Comparison of ENCODE assay signal across 8 cellular contexts in genomic region chr2:6826081-6826913, GRCh38. TPM values are rescaled to one million over a fixed set of nuclear protein-coding genes. Genes with fewer than 3 reads are reported as not detected.
DNase-seq lines count a peak whose midpoint lies in the region; ATAC-seq, FAIRE-seq and TF ChIP-seq lines count a peak whose summit lies in the region.

No MANE protein-coding gene starts in this region.

- H3K27me3 ChIP-seq in BLaER1 treated with 17β-estradiol and CSF1 and Interleukin-3, amounts not matched to agents 10 nM and 100 nM: no peaks in the 10 kb centered on the region
- no peaks in the 10 kb centered on the region for H3K27me3 ChIP-seq in small intestine (ENCODE audit: control insufficient read depth in 2 of 2, insufficient read depth in 2 of 2, low read length in 2 of 2)

- no peak overlapping the region for H3K9ac ChIP-seq in BLaER1 treated with 17β-estradiol and CSF1 and Interleukin-3, amounts not matched to agents 10 nM and 100 nM

- H3K36me3 ChIP-seq in BLaER1 treated with 17β-estradiol and CSF1 and Interleukin-3, amounts not matched to agents 10 nM and 100 nM: no peaks in the 10 kb centered on the region
- H3K36me3 ChIP-seq in small intestine (ENCODE audit: control insufficient read depth in 2 of 2, insufficient read depth in 2 of 2, low read length in 2 of 2): no peaks in the 10 kb centered on the region

- peak; percentile 36 for TF ChIP-seq CTCF in foreskin fibroblast (IDR thresholded peaks at IDR 0.05; ENCODE audit: low read depth, low read length)

- no peak overlapping the region for H3K27ac ChIP-seq in BLaER1 treated with 17β-estradiol and CSF1 and Interleukin-3, amounts not matched to agents 10 nM and 100 nM
- no peak overlapping the region for H3K27ac ChIP-seq in small intestine (ENCODE audit: low read depth in 1 of 2, low read length in 1 of 2)

- peak overlapping the region in 6 of 11 experiments; percentile 0 to 42 (median 24); a peak in 10 of 22 replicates for H3K4me2 ChIP-seq in BLaER1 treated with 17β-estradiol and CSF1 and Interleukin-3, amounts not matched to agents 10 nM and 100 nM

- ATAC-seq in GM18867 (IDR thresholded peaks at IDR 0.05; ENCODE audit: unreplicated experiment) (peak; percentile 86), HG03045 (IDR thresholded peaks at IDR 0.05; ENCODE audit: unreplicated experiment) (peak; percentile 84)

- no peaks in the 10 kb centered on the region for H4K20me1 ChIP-seq in BLaER1 treated with 17β-estradiol and CSF1 and Interleukin-3, amounts not matched to agents 10 nM and 100 nM

- peaks cover 20 to 55% (median 38%) of the 10 kb centered on the region in 10 experiments for H3K4me1 ChIP-seq in BLaER1 treated with 17β-estradiol and CSF1 and Interleukin-3, amounts not matched to agents 10 nM and 100 nM
- no peaks in the 10 kb centered on the region for H3K4me1 ChIP-seq in small intestine (ENCODE audit: control insufficient read depth in 2 of 2, insufficient read depth in 1 of 2, low read depth in 1 of 2, low read length in 1 of 2)

- peaks cover 7 to 14% (median 9%) of the 10 kb centered on the region in 11 experiments for H3K9me3 ChIP-seq in BLaER1 treated with 17β-estradiol and CSF1 and Interleukin-3, amounts not matched to agents 10 nM and 100 nM (replicated peaks in 1 of 11)
- no peaks in the 10 kb centered on the region for H3K9me3 ChIP-seq in small intestine (ENCODE audit: control insufficient read depth, low read depth)

- peak; percentile 10 for DNase-seq in NCI-H82 treated with DMSO at 0.1 percent for 48 hours (lab: John Stamatoyannopoulos, UW; ENCODE audit: unreplicated experiment)
- DNase-seq in activated CD8-positive, alpha-beta memory T cell treated with anti-CD3 and anti-CD28 coated beads, Interleukin-2, amount 50 U/mL, for 24 hours (ENCODE audit: extremely low read depth): peak; percentile 35
- DNase-seq in foreskin fibroblast: peak; percentile 56 to 57
- DNase-seq in small intestine: peak; percentile 59
- no peak for DNase-seq in AG20443 (ENCODE audit: low spot score)

- H3K4me3 ChIP-seq in BLaER1 treated with 17β-estradiol and CSF1 and Interleukin-3, amounts not matched to agents 10 nM and 100 nM: no peak overlapping the region
- H3K4me3 ChIP-seq in foreskin fibroblast (ENCODE audit: low read depth in 1 of 2, low read length in 2 of 2): no peak overlapping the region
- no peak overlapping the region for H3K4me3 ChIP-seq in small intestine (ENCODE audit: low read depth in 1 of 2, low read length in 2 of 2)

- 28 to 55% (median 39%) methylated on average over 4 of the region's 4 CpGs for WGBS in small intestine, 3 donors

- no peak for FAIRE-seq in small intestine (lab: Jason Lieb, UNC)

RNA-seq across cellular contexts. Expression of gene CMPK2, which starts 39.4 kb away (rescaled TPM):
- 10 to 100 TPM in 1 of 3 donors, 1 to 10 TPM in 2; 5.5 to 11.0 (median 9.5) TPM for polyA plus RNA-seq in small intestine

RNA-seq across cellular contexts. Expression of gene RSAD2, which starts 51.3 kb away (rescaled TPM):
- 1 to 10 TPM in 2 of 3 donors, under 1 TPM in 1; 0.81 to 2.6 (median 1.1) TPM for polyA plus RNA-seq in small intestine
